8 cellular contexts compared by ENCODE assay signal in genomic region chr2:189441709-189442074, GRCh38. TPM values are rescaled to one million over a fixed set of nuclear protein-coding genes. Genes with fewer than 3 reads are reported as not detected.
DNase-seq lines count a peak whose midpoint lies in the region; ATAC-seq lines count a peak whose summit lies in the region.

No MANE protein-coding gene starts in this region.

- no peak for ATAC-seq in stimulated activated naive B cell treated with anti-CD40 and anti-IgM and Interleukin-4, amounts not matched to agents 10 μg/mL and 1 μg/mL and 100 μg/mL, for 72 hours (replicated peaks)

- H3K9me3 Mint-ChIP-seq in activated naive CD4-positive, alpha-beta T cell treated with anti-CD3 and anti-CD28 coated beads for 36 hours: no peaks in the 10 kb centered on the region
- H3K9me3 Mint-ChIP-seq in activated T-helper 1 cell treated with anti-CD3 and anti-CD28 coated beads, Interleukin-12 subunit alpha, Interleukin-12 subunit beta, Interleukin-2, Interleukin-4 antibody, amounts not matched to agents 30 ng/mL and 10 ng/mL and 1 ng/mL, durations not matched to agents 14 hours and 24 hours and 36 hours: no peaks in the 10 kb centered on the region
- H3K9me3 Mint-ChIP-seq in stimulated activated naive B cell treated with anti-CD40 and anti-IgM and Interleukin-4, amounts not matched to agents 10 μg/mL and 1 μg/mL and 100 μg/mL, for 72 hours: no peaks in the 10 kb centered on the region

- H3K4me1 Mint-ChIP-seq in activated naive CD4-positive, alpha-beta T cell treated with anti-CD3 and anti-CD28 coated beads for 36 hours (ENCODE audit: low read depth): peaks cover 12% of the 10 kb centered on the region
- peaks cover 8% of the 10 kb centered on the region for H3K4me1 Mint-ChIP-seq in activated T-helper 1 cell treated with anti-CD3 and anti-CD28 coated beads, Interleukin-12 subunit alpha, Interleukin-12 subunit beta, Interleukin-2, Interleukin-4 antibody, amounts not matched to agents 30 ng/mL and 10 ng/mL and 1 ng/mL, durations not matched to agents 14 hours and 24 hours and 36 hours (ENCODE audit: low read depth)
- peaks cover 7 to 12% of the 10 kb centered on the region in 2 donors for H3K4me1 Mint-ChIP-seq in stimulated activated naive B cell treated with anti-CD40 and anti-IgM and Interleukin-4, amounts not matched to agents 10 μg/mL and 1 μg/mL and 100 μg/mL, for 72 hours

- H3K4me3 ChIP-seq in iPS-11a (ENCODE audit: low read depth, low read length): peak overlapping the region; percentile 91

- no peaks in the 10 kb centered on the region for H3K27me3 Mint-ChIP-seq in activated naive CD4-positive, alpha-beta T cell treated with anti-CD3 and anti-CD28 coated beads for 36 hours (ENCODE audit: low read depth)
- peaks cover 3% of the 10 kb centered on the region for H3K27me3 Mint-ChIP-seq in activated T-helper 1 cell treated with anti-CD3 and anti-CD28 coated beads, Interleukin-12 subunit alpha, Interleukin-12 subunit beta, Interleukin-2, Interleukin-4 antibody, amounts not matched to agents 30 ng/mL and 10 ng/mL and 1 ng/mL, durations not matched to agents 14 hours and 24 hours and 36 hours (ENCODE audit: insufficient read depth)
- no peaks in the 10 kb centered on the region for H3K27me3 Mint-ChIP-seq in stimulated activated naive B cell treated with anti-CD40 and anti-IgM and Interleukin-4, amounts not matched to agents 10 μg/mL and 1 μg/mL and 100 μg/mL, for 72 hours

- no peak overlapping the region for H3K4me3 Mint-ChIP-seq in activated naive CD4-positive, alpha-beta T cell treated with anti-CD3 and anti-CD28 coated beads for 36 hours
- no peak overlapping the region for H3K4me3 Mint-ChIP-seq in activated T-helper 1 cell treated with anti-CD3 and anti-CD28 coated beads, Interleukin-12 subunit alpha, Interleukin-12 subunit beta, Interleukin-2, Interleukin-4 antibody, amounts not matched to agents 30 ng/mL and 10 ng/mL and 1 ng/mL, durations not matched to agents 14 hours and 24 hours and 36 hours
- H3K4me3 Mint-ChIP-seq in stimulated activated naive B cell treated with anti-CD40 and anti-IgM and Interleukin-4, amounts not matched to agents 10 μg/mL and 1 μg/mL and 100 μg/mL, for 72 hours: peak overlapping the region; percentile 99 to 100

- intact Hi-C loops in activated naive CD4-positive, alpha-beta T cell treated with anti-CD3 and anti-CD28 coated beads for 36 hours (cut with micrococcal nuclease): loop anchor here (1.0 to 10.0 kb wide), 11 partner anchors 137 to 1093 kb away; partner anchors contain the start of genes ANKAR, ASNSD1, NEMP2 and ORMDL1
- intact Hi-C loops in activated T-helper 1 cell treated with anti-CD3 and anti-CD28 coated beads, Interleukin-12 subunit alpha, Interleukin-12 subunit beta, Interleukin-2, Interleukin-4 antibody, amounts not matched to agents 30 ng/mL and 10 ng/mL and 1 ng/mL, durations not matched to agents 14 hours and 24 hours and 36 hours (cut with micrococcal nuclease): loop anchor here (1.0 to 10.0 kb wide), 12 partner anchors 139 to 1857 kb away; partner anchors contain the start of genes ASNSD1, GLS, MFSD6 and NEMP2

- DNase-seq in activated naive CD4-positive, alpha-beta T cell treated with anti-CD3 and anti-CD28 coated beads for 36 hours: no peak
- no peak for DNase-seq in activated naive CD4-positive, alpha-beta T cell treated with anti-CD3 and anti-CD28 coated beads, Interleukin-2, amount 50 U/mL, for 16 hours
- no peak for DNase-seq in activated T-helper 1 cell treated with anti-CD3 and anti-CD28 coated beads, Interleukin-12 subunit alpha, Interleukin-12 subunit beta, Interleukin-2, Interleukin-4 antibody, amounts not matched to agents 30 ng/mL and 10 ng/mL and 1 ng/mL, durations not matched to agents 14 hours and 24 hours and 36 hours (ENCODE audit: low spot score)
- DNase-seq in stimulated activated naive B cell treated with anti-CD40 and anti-IgM and Interleukin-4, amounts not matched to agents 10 μg/mL and 1 μg/mL and 100 μg/mL, for 72 hours: no peak
- no peak for DNase-seq in islet precursor cell
- no peak for DNase-seq in hippocampal formation (lab: John Stamatoyannopoulos, UW)
- no peak for DNase-seq in cortex of kidney (lab: John Stamatoyannopoulos, UW)

- peak overlapping the region; percentile 97 for H3K27ac Mint-ChIP-seq in activated naive CD4-positive, alpha-beta T cell treated with anti-CD3 and anti-CD28 coated beads for 36 hours
- peak overlapping the region; percentile 99 for H3K27ac Mint-ChIP-seq in activated T-helper 1 cell treated with anti-CD3 and anti-CD28 coated beads, Interleukin-12 subunit alpha, Interleukin-12 subunit beta, Interleukin-2, Interleukin-4 antibody, amounts not matched to agents 30 ng/mL and 10 ng/mL and 1 ng/mL, durations not matched to agents 14 hours and 24 hours and 36 hours
- H3K27ac Mint-ChIP-seq in stimulated activated naive B cell treated with anti-CD40 and anti-IgM and Interleukin-4, amounts not matched to agents 10 μg/mL and 1 μg/mL and 100 μg/mL, for 72 hours: peak overlapping the region; percentile 100

- peaks cover 8% of the 10 kb centered on the region for H3K36me3 Mint-ChIP-seq in activated naive CD4-positive, alpha-beta T cell treated with anti-CD3 and anti-CD28 coated beads for 36 hours (ENCODE audit: low read depth)
- peaks cover 8% of the 10 kb centered on the region for H3K36me3 Mint-ChIP-seq in activated T-helper 1 cell treated with anti-CD3 and anti-CD28 coated beads, Interleukin-12 subunit alpha, Interleukin-12 subunit beta, Interleukin-2, Interleukin-4 antibody, amounts not matched to agents 30 ng/mL and 10 ng/mL and 1 ng/mL, durations not matched to agents 14 hours and 24 hours and 36 hours (ENCODE audit: low read depth)
- H3K36me3 Mint-ChIP-seq in stimulated activated naive B cell treated with anti-CD40 and anti-IgM and Interleukin-4, amounts not matched to agents 10 μg/mL and 1 μg/mL and 100 μg/mL, for 72 hours: peaks cover 2 to 7% of the 10 kb centered on the region in 2 donors

- CTCF ChIA-PET in activated naive CD4-positive, alpha-beta T cell treated with anti-CD3 and anti-CD28 coated beads for 36 hours (lab: Charles Lee): interaction anchor here (2.1 kb wide), 1 partner anchor 18 kb away, joined by 7 read pairs; no protein-coding TSS in a partner anchor

RNA-seq across cellular contexts. Expression of gene WDR75, which starts 0.4 kb away (rescaled TPM):
- 10 to 100 TPM; 69.7 to 72.7 TPM for total RNA-seq in activated naive CD4-positive, alpha-beta T cell treated with anti-CD3 and anti-CD28 coated beads for 36 hours
- total RNA-seq in activated T-helper 1 cell treated with anti-CD3 and anti-CD28 coated beads, Interleukin-12 subunit alpha, Interleukin-12 subunit beta, Interleukin-2, Interleukin-4 antibody, amounts not matched to agents 30 ng/mL and 10 ng/mL and 1 ng/mL, durations not matched to agents 14 hours and 24 hours and 36 hours: 108 and 112 TPM in 2 replicates

Comparison
In these comparisons a context has a peak if more than half of its experiments do, and no peak if none do; other contexts are left out.
1. H3K4me3 Mint-ChIP-seq: peak in stimulated activated naive B cell treated with anti-CD40 and anti-IgM and Interleukin-4, amounts not matched to agents 10 μg/mL and 1 μg/mL and 100 μg/mL, for 72 hours (2 of 2); none in activated naive CD4-positive, alpha-beta T cell treated with anti-CD3 and anti-CD28 coated beads for 36 hours (single experiment) and activated T-helper 1 cell treated with anti-CD3 and anti-CD28 coated beads, Interleukin-12 subunit alpha, Interleukin-12 subunit beta, Interleukin-2, Interleukin-4 antibody, amounts not matched to agents 30 ng/mL and 10 ng/mL and 1 ng/mL, durations not matched to agents 14 hours and 24 hours and 36 hours (single experiment).
2. Peak in every context shown above with its lines, with median percentiles within 50 percentile points of each other: H3K27ac Mint-ChIP-seq.